Comparison of ENCODE assay signal across 1 cellular context in the genomic region with DNA sequence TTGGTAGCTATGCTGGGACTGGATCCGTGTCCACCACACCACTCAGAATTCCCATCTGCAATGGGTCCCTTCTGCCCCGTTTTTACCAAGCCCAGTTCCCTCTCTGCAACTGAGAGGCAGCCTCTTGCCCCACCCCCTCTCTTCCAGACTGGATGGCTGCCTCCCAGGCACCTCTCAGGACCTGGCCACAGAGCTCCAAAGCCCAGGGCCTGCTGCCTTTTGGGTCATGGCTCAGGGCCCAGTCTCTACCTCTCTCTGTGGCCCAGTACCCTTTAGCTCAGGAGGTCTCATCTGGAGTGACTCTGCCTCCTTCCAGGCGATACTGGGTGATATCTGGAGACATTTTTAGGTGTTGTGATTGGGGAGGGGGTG.
TF ChIP-seq lines count a peak whose summit lies in the region.

No MANE protein-coding gene starts in this region.

TF ChIP-seq in H1, 55 proteins besides CTCF, POLR2A, EP300 and RAD21:
- TF ChIP-seq CBX8 (IDR thresholded peaks at IDR 0.05; ENCODE audit: borderline replicate concordance, low read depth, low read length) (no peak), MAFK (IDR thresholded peaks at IDR 0.05; ENCODE audit: low read depth, low read length) (no peak), SAP30 (IDR thresholded peaks at IDR 0.05; ENCODE audit: insufficient read depth, insufficient replicate concordance, low read length) (no peak), CREB1 (IDR thresholded peaks at IDR 0.05) (no peak), HDAC6 (IDR thresholded peaks at IDR 0.05; ENCODE audit: low read depth, low read length) (no peak), TBP (IDR thresholded peaks at IDR 0.05; ENCODE audit: low read depth, low read length) (no peak), JUN (IDR thresholded peaks at IDR 0.05; ENCODE audit: low read depth, low read length) (no peak), JUND (IDR thresholded peaks at IDR 0.05; ENCODE audit: low read length) (no peak), CTBP2 (IDR thresholded peaks at IDR 0.05; ENCODE audit: borderline replicate concordance, insufficient read depth, insufficient read length, low read length) (no peak), SIN3A (conservative IDR thresholded peaks at IDR 0.05 in 1 of 2, IDR thresholded peaks at IDR 0.05 in 1 of 2; ENCODE audit: low read depth in 1 of 2, low read length in 2 of 2) (no peak), TCF12 (IDR thresholded peaks at IDR 0.05; ENCODE audit: low read depth, low read length) (no peak), NRF1 (IDR thresholded peaks at IDR 0.05; ENCODE audit: low read depth, low read length) (no peak), KDM5A (IDR thresholded peaks at IDR 0.05; ENCODE audit: low read length) (no peak), CEBPB (IDR thresholded peaks at IDR 0.05; ENCODE audit: low read depth, low read length) (no peak)
- TF ChIP-seq, protein P1, sequence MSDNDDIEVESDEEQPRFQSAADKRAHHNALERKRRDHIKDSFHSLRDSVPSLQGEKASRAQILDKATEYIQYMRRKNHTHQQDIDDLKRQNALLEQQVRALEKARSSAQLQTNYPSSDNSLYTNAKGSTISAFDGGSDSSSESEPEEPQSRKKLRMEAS (IDR thresholded peaks at IDR 0.05): no peak
- TF ChIP-seq, protein P2, sequence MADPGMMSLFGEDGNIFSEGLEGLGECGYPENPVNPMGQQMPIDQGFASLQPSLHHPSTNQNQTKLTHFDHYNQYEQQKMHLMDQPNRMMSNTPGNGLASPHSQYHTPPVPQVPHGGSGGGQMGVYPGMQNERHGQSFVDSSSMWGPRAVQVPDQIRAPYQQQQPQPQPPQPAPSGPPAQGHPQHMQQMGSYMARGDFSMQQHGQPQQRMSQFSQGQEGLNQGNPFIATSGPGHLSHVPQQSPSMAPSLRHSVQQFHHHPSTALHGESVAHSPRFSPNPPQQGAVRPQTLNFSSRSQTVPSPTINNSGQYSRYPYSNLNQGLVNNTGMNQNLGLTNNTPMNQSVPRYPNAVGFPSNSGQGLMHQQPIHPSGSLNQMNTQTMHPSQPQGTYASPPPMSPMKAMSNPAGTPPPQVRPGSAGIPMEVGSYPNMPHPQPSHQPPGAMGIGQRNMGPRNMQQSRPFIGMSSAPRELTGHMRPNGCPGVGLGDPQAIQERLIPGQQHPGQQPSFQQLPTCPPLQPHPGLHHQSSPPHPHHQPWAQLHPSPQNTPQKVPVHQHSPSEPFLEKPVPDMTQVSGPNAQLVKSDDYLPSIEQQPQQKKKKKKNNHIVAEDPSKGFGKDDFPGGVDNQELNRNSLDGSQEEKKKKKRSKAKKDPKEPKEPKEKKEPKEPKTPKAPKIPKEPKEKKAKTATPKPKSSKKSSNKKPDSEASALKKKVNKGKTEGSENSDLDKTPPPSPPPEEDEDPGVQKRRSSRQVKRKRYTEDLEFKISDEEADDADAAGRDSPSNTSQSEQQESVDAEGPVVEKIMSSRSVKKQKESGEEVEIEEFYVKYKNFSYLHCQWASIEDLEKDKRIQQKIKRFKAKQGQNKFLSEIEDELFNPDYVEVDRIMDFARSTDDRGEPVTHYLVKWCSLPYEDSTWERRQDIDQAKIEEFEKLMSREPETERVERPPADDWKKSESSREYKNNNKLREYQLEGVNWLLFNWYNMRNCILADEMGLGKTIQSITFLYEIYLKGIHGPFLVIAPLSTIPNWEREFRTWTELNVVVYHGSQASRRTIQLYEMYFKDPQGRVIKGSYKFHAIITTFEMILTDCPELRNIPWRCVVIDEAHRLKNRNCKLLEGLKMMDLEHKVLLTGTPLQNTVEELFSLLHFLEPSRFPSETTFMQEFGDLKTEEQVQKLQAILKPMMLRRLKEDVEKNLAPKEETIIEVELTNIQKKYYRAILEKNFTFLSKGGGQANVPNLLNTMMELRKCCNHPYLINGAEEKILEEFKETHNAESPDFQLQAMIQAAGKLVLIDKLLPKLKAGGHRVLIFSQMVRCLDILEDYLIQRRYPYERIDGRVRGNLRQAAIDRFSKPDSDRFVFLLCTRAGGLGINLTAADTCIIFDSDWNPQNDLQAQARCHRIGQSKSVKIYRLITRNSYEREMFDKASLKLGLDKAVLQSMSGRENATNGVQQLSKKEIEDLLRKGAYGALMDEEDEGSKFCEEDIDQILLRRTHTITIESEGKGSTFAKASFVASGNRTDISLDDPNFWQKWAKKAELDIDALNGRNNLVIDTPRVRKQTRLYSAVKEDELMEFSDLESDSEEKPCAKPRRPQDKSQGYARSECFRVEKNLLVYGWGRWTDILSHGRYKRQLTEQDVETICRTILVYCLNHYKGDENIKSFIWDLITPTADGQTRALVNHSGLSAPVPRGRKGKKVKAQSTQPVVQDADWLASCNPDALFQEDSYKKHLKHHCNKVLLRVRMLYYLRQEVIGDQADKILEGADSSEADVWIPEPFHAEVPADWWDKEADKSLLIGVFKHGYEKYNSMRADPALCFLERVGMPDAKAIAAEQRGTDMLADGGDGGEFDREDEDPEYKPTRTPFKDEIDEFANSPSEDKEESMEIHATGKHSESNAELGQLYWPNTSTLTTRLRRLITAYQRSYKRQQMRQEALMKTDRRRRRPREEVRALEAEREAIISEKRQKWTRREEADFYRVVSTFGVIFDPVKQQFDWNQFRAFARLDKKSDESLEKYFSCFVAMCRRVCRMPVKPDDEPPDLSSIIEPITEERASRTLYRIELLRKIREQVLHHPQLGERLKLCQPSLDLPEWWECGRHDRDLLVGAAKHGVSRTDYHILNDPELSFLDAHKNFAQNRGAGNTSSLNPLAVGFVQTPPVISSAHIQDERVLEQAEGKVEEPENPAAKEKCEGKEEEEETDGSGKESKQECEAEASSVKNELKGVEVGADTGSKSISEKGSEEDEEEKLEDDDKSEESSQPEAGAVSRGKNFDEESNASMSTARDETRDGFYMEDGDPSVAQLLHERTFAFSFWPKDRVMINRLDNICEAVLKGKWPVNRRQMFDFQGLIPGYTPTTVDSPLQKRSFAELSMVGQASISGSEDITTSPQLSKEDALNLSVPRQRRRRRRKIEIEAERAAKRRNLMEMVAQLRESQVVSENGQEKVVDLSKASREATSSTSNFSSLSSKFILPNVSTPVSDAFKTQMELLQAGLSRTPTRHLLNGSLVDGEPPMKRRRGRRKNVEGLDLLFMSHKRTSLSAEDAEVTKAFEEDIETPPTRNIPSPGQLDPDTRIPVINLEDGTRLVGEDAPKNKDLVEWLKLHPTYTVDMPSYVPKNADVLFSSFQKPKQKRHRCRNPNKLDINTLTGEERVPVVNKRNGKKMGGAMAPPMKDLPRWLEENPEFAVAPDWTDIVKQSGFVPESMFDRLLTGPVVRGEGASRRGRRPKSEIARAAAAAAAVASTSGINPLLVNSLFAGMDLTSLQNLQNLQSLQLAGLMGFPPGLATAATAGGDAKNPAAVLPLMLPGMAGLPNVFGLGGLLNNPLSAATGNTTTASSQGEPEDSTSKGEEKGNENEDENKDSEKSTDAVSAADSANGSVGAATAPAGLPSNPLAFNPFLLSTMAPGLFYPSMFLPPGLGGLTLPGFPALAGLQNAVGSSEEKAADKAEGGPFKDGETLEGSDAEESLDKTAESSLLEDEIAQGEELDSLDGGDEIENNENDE (IDR thresholded peaks at IDR 0.05; ENCODE audit: insufficient replicate concordance, low read length): no peak
